ENCODE assay signal across 8 cellular contexts in genomic region chr5:119274767-119275130, GRCh38.
A peak's percentile ranks its signal among the peaks of the same experiment; 100 is the strongest.
DNase-seq lines count a peak whose midpoint lies in the region; ATAC-seq and TF ChIP-seq lines count a peak whose summit lies in the region.

No MANE protein-coding gene starts in this region.

- CTCF ChIA-PET in Panc1 (lab: Charles Lee) = no interaction called here

- H3K4me1 ChIP-seq in Panc1 (ENCODE audit: control insufficient read depth, insufficient read depth, low read length) = peaks cover 18% of the 10 kb centered on the region
- H3K4me1 ChIP-seq in fibroblast of lung (ENCODE audit: control insufficient read depth, extremely low read depth, insufficient read depth, low read length) = peaks cover 5% of the 10 kb centered on the region
- H3K4me1 ChIP-seq in aorta (ENCODE audit: control insufficient read depth in 1 of 2, insufficient read depth in 2 of 2, low read length in 2 of 2) = peaks cover 2 to 9% of the 10 kb centered on the region in 2 donors

- BruUV-seq in Panc1 (replicated peaks; lab: Mats Ljungman, UMichigan) = no TSS peak

- ATAC-seq in Panc1 = no peak
- peak; percentile 57 for ATAC-seq in aorta (ENCODE audit: low FRiP score)

- H2AFZ ChIP-seq in fibroblast of lung (ENCODE audit: low read length) = no peak overlapping the region

- intact Hi-C loops in Panc1 (cut with micrococcal nuclease; ENCODE audit: unreplicated experiment) = no loop called here
- intact Hi-C loops in aorta (cut with DNase I) = loop anchor here (5.0 to 10.0 kb wide), 2 partner anchors 58 to 120 kb away; no protein-coding TSS in a partner anchor

- POLR2A ChIA-PET in Panc1 (lab: Charles Lee) = no interaction called here

- H3K36me3 ChIP-seq in Panc1 (ENCODE audit: control insufficient read depth, insufficient read depth, low read length) (no peaks in the 10 kb centered on the region), fibroblast of lung (ENCODE audit: control insufficient read depth, insufficient read depth, low read length) (no peaks in the 10 kb centered on the region), aorta (ENCODE audit: control insufficient read depth in 1 of 2, insufficient read depth in 2 of 2, low read length in 1 of 2) (no peaks in the 10 kb centered on the region)

- H3K27me3 ChIP-seq in Panc1 (ENCODE audit: control insufficient read depth, insufficient read depth, low read length) = no peaks in the 10 kb centered on the region
- no peaks in the 10 kb centered on the region for H3K27me3 ChIP-seq in fibroblast of lung (ENCODE audit: control insufficient read depth, insufficient read depth, low read length)
- no peaks in the 10 kb centered on the region for H3K27me3 ChIP-seq in aorta (ENCODE audit: control insufficient read depth in 1 of 2, insufficient read depth in 2 of 2, low read length in 1 of 2)

- H3K9me3 ChIP-seq in Panc1 (ENCODE audit: control insufficient read depth, insufficient read depth, low read depth, low read length) (no peaks in the 10 kb centered on the region), fibroblast of lung (ENCODE audit: control insufficient read depth, insufficient read depth, low read depth, low read length) (no peaks in the 10 kb centered on the region), aorta (ENCODE audit: control insufficient read depth, low read length) (no peaks in the 10 kb centered on the region)

- H3K27ac ChIP-seq in Panc1 (ENCODE audit: low read length) (no peak overlapping the region), fibroblast of lung (ENCODE audit: insufficient read depth, low read length) (no peak overlapping the region), aorta (ENCODE audit: low read depth in 1 of 2, low read length in 2 of 2) (peak overlapping the region in 1 of 2 donors; percentile 28)

- no peaks in the 10 kb centered on the region for H3K79me2 ChIP-seq in fibroblast of lung (ENCODE audit: control insufficient read depth, insufficient read depth, low read length)

- H3K4me2 ChIP-seq in fibroblast of lung (ENCODE audit: extremely low read depth, insufficient read depth, low read length) = no peak overlapping the region

- H4K20me1 ChIP-seq in fibroblast of lung (ENCODE audit: control insufficient read depth, extremely low read depth, insufficient read depth, low read length) = no peaks in the 10 kb centered on the region

- no peak overlapping the region for H3K4me3 ChIP-seq in Panc1 (ENCODE audit: low read depth in 2 of 2, low read length in 2 of 2)
- no peak overlapping the region for H3K4me3 ChIP-seq in fibroblast of lung (replicated peaks in 1 of 4; ENCODE audit: control extremely low read depth in 1 of 4, insufficient read depth in 1 of 4, low read depth in 3 of 4, low read length in 4 of 4)
- no peak overlapping the region for H3K4me3 ChIP-seq in aorta (ENCODE audit: low read length in 2 of 2)

- TF ChIP-seq CTCF in Panc1 (IDR thresholded peaks at IDR 0.05) (no peak), fibroblast of lung (conservative IDR thresholded peaks at IDR 0.05 in 1 of 2, IDR thresholded peaks at IDR 0.05 in 1 of 2; ENCODE audit: low read depth in 1 of 2, low read length in 2 of 2) (no peak)

- in situ Hi-C loops in Panc1 (cut with HindIII; ENCODE audit: low pct_unique_long_range_greater_than_20kb, low sequenced_read_pairs) = no loop called here

- no peak overlapping the region for H3K9ac ChIP-seq in fibroblast of lung (ENCODE audit: insufficient read depth, low read length)

- DNase-seq in EL = peak; percentile 73
- peak; percentile 70 for DNase-seq in HCEC 1CT
- DNase-seq in Panc1 (ENCODE audit: low read depth, low spot score) = peak; percentile 15
- peak; percentile 63 to 89 for DNase-seq in fibroblast of lung (ENCODE audit: low read depth in 2 of 2)
- DNase-seq in aorta = no peak
- DNase-seq in NCI-H2081 (lab: John Stamatoyannopoulos, UW) = no peak
- DNase-seq in NCI-H187 (lab: John Stamatoyannopoulos, UW) = no peak
- no peak for DNase-seq in DMS114 treated with DMSO at 0.1 percent for 48 hours (lab: John Stamatoyannopoulos, UW; ENCODE audit: unreplicated experiment)

Comparison
In these comparisons a context has a peak if more than half of its experiments do, and no peak if none do; other contexts are left out.
1. DNase-seq: peak in EL (single experiment), HCEC 1CT (single experiment), Panc1 (single experiment) and fibroblast of lung (2 of 2); none in aorta (0 of 2), NCI-H2081 (0 of 2), NCI-H187 (0 of 2) and DMS114 treated with DMSO at 0.1 percent for 48 hours (single experiment).